ENCODE assay signal across 17 cellular contexts in the genomic region with DNA sequence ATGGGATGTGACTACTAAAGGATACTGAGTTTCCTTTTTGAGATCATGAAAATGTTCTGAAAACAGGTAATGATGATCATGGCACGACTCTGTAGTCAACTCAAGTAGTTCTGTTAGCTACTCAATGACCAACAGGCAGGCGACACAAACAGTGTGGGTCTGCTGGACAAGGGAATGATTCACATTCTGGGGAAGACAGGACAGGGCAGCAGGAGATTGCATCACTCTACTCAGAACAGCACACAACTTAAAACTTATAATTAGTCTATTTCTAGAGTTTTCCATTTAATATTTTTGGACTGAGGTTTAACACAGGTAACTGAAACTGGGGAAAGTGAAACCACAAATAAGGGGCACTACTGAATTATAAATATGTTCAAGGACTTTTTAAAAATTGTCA.
A peak's percentile ranks its signal among the peaks of the same experiment; 100 is the strongest.
DNase-seq lines count a peak whose midpoint lies in the region; ATAC-seq and TF ChIP-seq lines count a peak whose summit lies in the region.
"Had no signal": no experiment of that assay in that cellular context is flagged by ENCODE, and none has a peak within 500 bp of the region (broad histone marks: within the 10 kb centered on the region; RNA-seq: fewer than 3 reads in every experiment).

No MANE protein-coding gene starts in this region.

- no peak for TF ChIP-seq RAD21 in HCT116 (IDR thresholded peaks at IDR 0.05; ENCODE audit: low read depth)

- H3K27me3 ChIP-seq in HCT116 (ENCODE audit: insufficient read depth, low read length), result no peaks in the 10 kb centered on the region
- H3K27me3 ChIP-seq in smooth muscle cell (ENCODE audit: low read depth), result no peaks in the 10 kb centered on the region
- H3K27me3 ChIP-seq in ovary, result no peaks in the 10 kb centered on the region
- H3K27me3 ChIP-seq: neural progenitor cell, stomach, upper lobe of right lung had no signal

- ATAC-seq in HCT116 (no peak), HG03135 (IDR thresholded peaks at IDR 0.05; ENCODE audit: unreplicated experiment) (no peak)
- ATAC-seq: activated T-helper 17 cell treated with anti-CD3 and anti-CD28 coated beads, Interleukin-2, amount 50 U/mL, for 72 hours; upper lobe of right lung had no signal

- TF ChIP-seq EP300 in ovary (IDR thresholded peaks at IDR 0.05), result no peak

- H3K4me2 ChIP-seq in HCT116 (ENCODE audit: low read length), result no peak overlapping the region
- H3K4me2 ChIP-seq in smooth muscle cell, result peak overlapping the region; percentile 12
- H3K4me2 ChIP-seq: neural progenitor cell had no signal

- H2AFZ ChIP-seq in HCT116 (ENCODE audit: low read depth, low read length, poor library complexity, severe bottlenecking) (no peak overlapping the region), smooth muscle cell (ENCODE audit: low read depth) (no peak overlapping the region)
- H2AFZ ChIP-seq: neural progenitor cell had no signal

- no peaks in the 10 kb centered on the region for H3K79me2 ChIP-seq in HCT116 (ENCODE audit: insufficient read depth, low read length)
- H3K79me2 ChIP-seq in smooth muscle cell (ENCODE audit: low read depth), result no peaks in the 10 kb centered on the region

- H3K9me3 ChIP-seq in HCT116 (ENCODE audit: control insufficient read depth in 1 of 2, insufficient read depth in 1 of 2, low read depth in 1 of 2, low read length in 2 of 2) (no peaks in the 10 kb centered on the region), smooth muscle cell (replicated peaks; ENCODE audit: low read depth) (no peaks in the 10 kb centered on the region), ovary (no peaks in the 10 kb centered on the region)

- no peak for TF ChIP-seq CTCF in HCT116 (IDR thresholded peaks at IDR 0.05 in 2 of 3, conservative IDR thresholded peaks at IDR 0.05 in 1 of 3; ENCODE audit: borderline replicate concordance in 1 of 3, insufficient read depth in 1 of 3, low read depth in 2 of 3, low read length in 2 of 3)
- no peak for TF ChIP-seq CTCF in fibroblast of villous mesenchyme (IDR thresholded peaks at IDR 0.05; ENCODE audit: insufficient read depth, low read depth, low read length)
- TF ChIP-seq CTCF in smooth muscle cell (IDR thresholded peaks at IDR 0.05; ENCODE audit: borderline replicate concordance, insufficient read depth, poor library complexity, severe bottlenecking), result no peak
- TF ChIP-seq CTCF in ovary (IDR thresholded peaks at IDR 0.05), result no peak

- H4K20me1 ChIP-seq in HCT116 (ENCODE audit: insufficient read depth) (no peaks in the 10 kb centered on the region), smooth muscle cell (ENCODE audit: low read depth) (no peaks in the 10 kb centered on the region)

- no TSS peak for BruUV-seq in HCT116 (replicated peaks; lab: Mats Ljungman, UMichigan)

- H3K36me3 ChIP-seq in HCT116 (ENCODE audit: control insufficient read depth in 1 of 2, insufficient read depth in 2 of 2, low read length in 2 of 2) (no peaks in the 10 kb centered on the region), smooth muscle cell (ENCODE audit: low read depth) (no peaks in the 10 kb centered on the region), ovary (no peaks in the 10 kb centered on the region)
- H3K36me3 ChIP-seq: left ventricle myocardium inferior, neural progenitor cell, stomach, upper lobe of right lung had no signal

- no peaks in the 10 kb centered on the region for H3F3A ChIP-seq in smooth muscle cell (ENCODE audit: low read depth)

- no peaks in the 10 kb centered on the region; the same call in 1 of the 2 replicates for H3K9me2 ChIP-seq in HCT116 (ENCODE audit: insufficient read depth)

- RAD21 ChIA-PET in HCT116 (lab: Charles Lee; ENCODE audit: low non-redundant PET in 1 of 2, low total read pairs in 2 of 2, uncharacterized antibody in 2 of 2, unreplicated experiment in 2 of 2), result no interaction called here

- H3K4me1 ChIP-seq in HCT116 (ENCODE audit: control insufficient read depth in 1 of 2, insufficient read depth in 2 of 2, low read length in 2 of 2) (no peaks in the 10 kb centered on the region), smooth muscle cell (ENCODE audit: low read depth) (peaks cover 5% of the 10 kb centered on the region), ovary (ENCODE audit: insufficient read depth) (no peaks in the 10 kb centered on the region)
- H3K4me1 ChIP-seq: stomach, upper lobe of right lung had no signal

- TF ChIP-seq POLR2A in HCT116 (IDR thresholded peaks at IDR 0.05; ENCODE audit: borderline replicate concordance, extremely low read depth, insufficient read depth, insufficient read length), result no peak
- no peak for TF ChIP-seq POLR2A in ovary (IDR thresholded peaks at IDR 0.05)

- no peak overlapping the region for H3K27ac ChIP-seq in HCT116 (ENCODE audit: low read depth, low read length)
- H3K27ac ChIP-seq in smooth muscle cell (ENCODE audit: low read depth), result no peak overlapping the region
- no peak overlapping the region for H3K27ac ChIP-seq in ovary
- H3K27ac ChIP-seq: left ventricle myocardium inferior, neural progenitor cell, stomach, upper lobe of right lung had no signal

- intact Hi-C loops in HCT116 (cut with micrococcal nuclease), result no loop called here
- intact Hi-C loops in ovary (cut with DNase I), result no loop called here

- no peak overlapping the region for H3K9ac ChIP-seq in HCT116 (ENCODE audit: low read length)
- H3K9ac ChIP-seq in smooth muscle cell (ENCODE audit: low read depth), result no peak overlapping the region
- H3K9ac ChIP-seq: neural progenitor cell had no signal

- 31% methylated on average over 2 of the region's 2 CpGs for WGBS in smooth muscle cell (ENCODE audit: low lambda C conversion rate)
- WGBS in ovary, 3 donors, result 85 to 92% (median 92%) methylated on average over 2 of the region's 2 CpGs

- CTCF ChIA-PET in HCT116 (lab: Charles Lee), result no interaction called here

- DNase-seq in HCT116 (ENCODE audit: low read depth, low spot score) (peak; percentile 18), astrocyte of the hippocampus (ENCODE audit: low read depth, low spot score) (peak; percentile 2), fibroblast of villous mesenchyme (ENCODE audit: low read depth) (peak; percentile 11), smooth muscle cell (lab: John Stamatoyannopoulos, UW; ENCODE audit: unreplicated experiment) (no peak), ovary (no peak), germinal center (ENCODE audit: low spot score) (no peak)
- DNase-seq: activated naive CD8-positive, alpha-beta T cell treated with anti-CD3 and anti-CD28 coated beads for 36 hours; dermis blood vessel endothelial cell; left ventricle myocardium inferior; NCI-H1436; NCI-H524; stimulated activated CD4-positive, alpha-beta T cell treated with anti-CD3 and anti-CD28 coated beads, Interleukin-12 subunit alpha, Interleukin-12 subunit beta, amount 100 ng/mL, for 4 hours; stomach; upper lobe of right lung had no signal

- POLR2A ChIA-PET in HCT116 (lab: Charles Lee), result no interaction called here

- H3K4me3 ChIP-seq in HCT116 (replicated peaks in 1 of 2; ENCODE audit: low read depth in 1 of 2, low read length in 2 of 2) (no peak overlapping the region), fibroblast of villous mesenchyme (ENCODE audit: low read depth, low read length) (no peak overlapping the region), smooth muscle cell (no peak overlapping the region), ovary (no peak overlapping the region)
- H3K4me3 ChIP-seq: left ventricle myocardium inferior, neural progenitor cell, stomach, upper lobe of right lung had no signal

TF ChIP-seq in HCT116, 20 proteins besides CTCF, POLR2A, EP300 and RAD21 (continues in another document):
- TF ChIP-seq ZFX (IDR thresholded peaks at IDR 0.05), result no peak
- TF ChIP-seq, protein P1, sequence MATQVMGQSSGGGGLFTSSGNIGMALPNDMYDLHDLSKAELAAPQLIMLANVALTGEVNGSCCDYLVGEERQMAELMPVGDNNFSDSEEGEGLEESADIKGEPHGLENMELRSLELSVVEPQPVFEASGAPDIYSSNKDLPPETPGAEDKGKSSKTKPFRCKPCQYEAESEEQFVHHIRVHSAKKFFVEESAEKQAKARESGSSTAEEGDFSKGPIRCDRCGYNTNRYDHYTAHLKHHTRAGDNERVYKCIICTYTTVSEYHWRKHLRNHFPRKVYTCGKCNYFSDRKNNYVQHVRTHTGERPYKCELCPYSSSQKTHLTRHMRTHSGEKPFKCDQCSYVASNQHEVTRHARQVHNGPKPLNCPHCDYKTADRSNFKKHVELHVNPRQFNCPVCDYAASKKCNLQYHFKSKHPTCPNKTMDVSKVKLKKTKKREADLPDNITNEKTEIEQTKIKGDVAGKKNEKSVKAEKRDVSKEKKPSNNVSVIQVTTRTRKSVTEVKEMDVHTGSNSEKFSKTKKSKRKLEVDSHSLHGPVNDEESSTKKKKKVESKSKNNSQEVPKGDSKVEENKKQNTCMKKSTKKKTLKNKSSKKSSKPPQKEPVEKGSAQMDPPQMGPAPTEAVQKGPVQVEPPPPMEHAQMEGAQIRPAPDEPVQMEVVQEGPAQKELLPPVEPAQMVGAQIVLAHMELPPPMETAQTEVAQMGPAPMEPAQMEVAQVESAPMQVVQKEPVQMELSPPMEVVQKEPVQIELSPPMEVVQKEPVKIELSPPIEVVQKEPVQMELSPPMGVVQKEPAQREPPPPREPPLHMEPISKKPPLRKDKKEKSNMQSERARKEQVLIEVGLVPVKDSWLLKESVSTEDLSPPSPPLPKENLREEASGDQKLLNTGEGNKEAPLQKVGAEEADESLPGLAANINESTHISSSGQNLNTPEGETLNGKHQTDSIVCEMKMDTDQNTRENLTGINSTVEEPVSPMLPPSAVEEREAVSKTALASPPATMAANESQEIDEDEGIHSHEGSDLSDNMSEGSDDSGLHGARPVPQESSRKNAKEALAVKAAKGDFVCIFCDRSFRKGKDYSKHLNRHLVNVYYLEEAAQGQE (IDR thresholded peaks at IDR 0.05; ENCODE audit: low read depth), result no peak
- TF ChIP-seq SRF (IDR thresholded peaks at IDR 0.05; ENCODE audit: low read depth), result no peak
- TF ChIP-seq, protein P2, sequence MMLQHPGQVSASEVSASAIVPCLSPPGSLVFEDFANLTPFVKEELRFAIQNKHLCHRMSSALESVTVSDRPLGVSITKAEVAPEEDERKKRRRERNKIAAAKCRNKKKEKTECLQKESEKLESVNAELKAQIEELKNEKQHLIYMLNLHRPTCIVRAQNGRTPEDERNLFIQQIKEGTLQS (IDR thresholded peaks at IDR 0.05), result peak; percentile 69; the same call in 1 of the 2 replicates
- no peak; the same call in 1 of the 2 replicates for TF ChIP-seq JUND (IDR thresholded peaks at IDR 0.05)
- TF ChIP-seq, protein P3, sequence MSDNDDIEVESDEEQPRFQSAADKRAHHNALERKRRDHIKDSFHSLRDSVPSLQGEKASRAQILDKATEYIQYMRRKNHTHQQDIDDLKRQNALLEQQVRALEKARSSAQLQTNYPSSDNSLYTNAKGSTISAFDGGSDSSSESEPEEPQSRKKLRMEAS (IDR thresholded peaks at IDR 0.05), result no peak
- no peak for TF ChIP-seq EZH2 (IDR thresholded peaks at IDR 0.05)
- TF ChIP-seq EZH2phosphoT487 (IDR thresholded peaks at IDR 0.05; ENCODE audit: borderline replicate concordance), result no peak
- no peak for TF ChIP-seq POLR2AphosphoS5 (IDR thresholded peaks at IDR 0.05; ENCODE audit: low read depth, low read length)
- TF ChIP-seq FOSL1 (IDR thresholded peaks at IDR 0.05; ENCODE audit: low read depth), result peak; percentile 37
- no peak for TF ChIP-seq EGR1 (IDR thresholded peaks at IDR 0.05; ENCODE audit: low read depth)
- TF ChIP-seq CBX3 (IDR thresholded peaks at IDR 0.05; ENCODE audit: low read depth), result no peak
- no peak for TF ChIP-seq SIN3A (IDR thresholded peaks at IDR 0.05; ENCODE audit: low read depth)

Comparison
In these comparisons a context has a peak if more than half of its experiments do, and no peak if none do; other contexts are left out.
1. DNase-seq: peak in HCT116 (single experiment), astrocyte of the hippocampus (single experiment) and fibroblast of villous mesenchyme (single experiment); none in smooth muscle cell (single experiment), ovary (0 of 5) and germinal center (single experiment).